ENCODE assay signal across 9 cellular contexts in the genomic region with DNA sequence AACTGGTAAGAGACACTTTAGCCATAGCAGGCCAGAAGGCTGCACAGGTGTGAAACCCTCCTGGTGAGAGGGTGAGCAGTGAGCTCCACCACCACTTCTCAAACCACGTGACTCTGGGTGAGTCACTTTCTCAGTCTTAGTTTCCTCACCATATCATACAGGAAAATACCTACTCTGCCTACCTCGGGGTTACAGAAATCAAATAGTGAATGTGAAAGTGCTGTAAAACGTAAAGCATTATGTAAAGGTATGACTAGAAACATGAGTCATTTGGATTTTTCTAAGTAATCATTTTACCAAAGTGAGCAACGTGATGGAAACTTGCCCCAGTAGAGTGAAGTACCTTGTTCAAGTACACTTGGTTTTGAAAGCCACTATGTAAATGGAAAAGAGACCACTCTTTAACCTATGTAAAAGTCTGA. TPM values are rescaled to one million over a fixed set of nuclear protein-coding genes. Genes with fewer than 3 reads are reported as not detected.
DNase-seq lines count a peak whose midpoint lies in the region; ATAC-seq and TF ChIP-seq lines count a peak whose summit lies in the region.
"Had no signal": no experiment of that assay in that cellular context is flagged by ENCODE, and none has a peak within 500 bp of the region (broad histone marks: within the 10 kb centered on the region; RNA-seq: fewer than 3 reads in every experiment).

No MANE protein-coding gene starts in this region.

- no peak overlapping the region for H3K4me3 ChIP-seq in Panc1 (ENCODE audit: low read depth in 2 of 2, low read length in 2 of 2)
- H3K4me3 ChIP-seq in mesendoderm (ENCODE audit: low read length): no peak overlapping the region
- H3K4me3 ChIP-seq in tibial artery: no peak overlapping the region

- H3K79me2 ChIP-seq in mesendoderm (ENCODE audit: control insufficient read depth, insufficient read depth, low read length): peaks cover 54% of the 10 kb centered on the region

- TF ChIP-seq CTCF in Panc1 (IDR thresholded peaks at IDR 0.05): no peak
- TF ChIP-seq CTCF in tibial artery (IDR thresholded peaks at IDR 0.05): no peak

- H3K4me1 Mint-ChIP-seq in activated naive CD4-positive, alpha-beta T cell treated with anti-CD3 and anti-CD28 coated beads, Interleukin-2, amount 50 U/mL, for 24 hours: peaks cover 89% of the 10 kb centered on the region

- H2BK5ac ChIP-seq in mesendoderm (ENCODE audit: low read length): no peak overlapping the region

- H2AK5ac ChIP-seq in mesendoderm (ENCODE audit: low read length): no peak overlapping the region

- no peak overlapping the region for H3K4ac ChIP-seq in mesendoderm (ENCODE audit: low read depth, low read length)

- no TSS peak for BruUV-seq in Panc1 (replicated peaks; lab: Mats Ljungman, UMichigan)

- intact Hi-C loops in Panc1 (cut with micrococcal nuclease; ENCODE audit: unreplicated experiment): loop anchor here (5.0 kb wide), 1 partner anchor 36 kb away; no protein-coding TSS in a partner anchor
- intact Hi-C loops in tibial artery (cut with DNase I; ENCODE audit: low total_unique reads): loop anchor here (5.0 kb wide), 1 partner anchor 664 kb away; no protein-coding TSS in a partner anchor

- POLR2A ChIA-PET in Panc1 (lab: Charles Lee): interaction anchor here (1.2 kb wide), 1 partner anchor 38 kb away, joined by 3 read pairs; no protein-coding TSS in a partner anchor

- H2BK120ac ChIP-seq in mesendoderm (ENCODE audit: low read depth, low read length): no peak overlapping the region

- no peak overlapping the region for H3K56ac ChIP-seq in mesendoderm (ENCODE audit: low read length)

- no peaks in the 10 kb centered on the region for H3K27me3 Mint-ChIP-seq in activated naive CD4-positive, alpha-beta T cell treated with anti-CD3 and anti-CD28 coated beads, Interleukin-2, amount 50 U/mL, for 24 hours

- no CpG with 5 or more reads among the region's 4 CpGs for WGBS in mesendoderm (ENCODE audit: extremely low coverage, insufficient coverage, low lambda C conversion rate)

- H3K27ac Mint-ChIP-seq in activated naive CD4-positive, alpha-beta T cell treated with anti-CD3 and anti-CD28 coated beads, Interleukin-2, amount 50 U/mL, for 24 hours: peak overlapping the region; percentile 86

- H3K9me3 ChIP-seq in Panc1 (ENCODE audit: control insufficient read depth, insufficient read depth, low read depth, low read length): no peaks in the 10 kb centered on the region
- H3K9me3 ChIP-seq in tibial artery: peaks cover 0 to 4% (median 0%) of the 10 kb centered on the region in 3 donors

- H3K27me3 ChIP-seq in Panc1 (ENCODE audit: control insufficient read depth, insufficient read depth, low read length): no peaks in the 10 kb centered on the region
- no peaks in the 10 kb centered on the region for H3K27me3 ChIP-seq in mesendoderm (ENCODE audit: insufficient read depth, low read length, poor library complexity)
- no peaks in the 10 kb centered on the region for H3K27me3 ChIP-seq in tibial artery

- H2BK15ac ChIP-seq in mesendoderm (replicated peaks; ENCODE audit: low read depth): no peak overlapping the region

- H3K18ac ChIP-seq in mesendoderm (ENCODE audit: low read length): no peak overlapping the region

- no peak overlapping the region for H3K23ac ChIP-seq in mesendoderm (ENCODE audit: low read length)

- no peak overlapping the region for H4K5ac ChIP-seq in mesendoderm (ENCODE audit: low read length)

- peak; percentile 64 for DNase-seq in Panc1 (ENCODE audit: low read depth, low spot score)
- DNase-seq in mesendoderm: peak; percentile 45
- no peak for DNase-seq in tibial artery
- no peak for DNase-seq in NCI-H1694 (lab: John Stamatoyannopoulos, UW)
- DNase-seq in HCEC 1CT: no peak

- CTCF ChIA-PET in Panc1 (lab: Charles Lee): no interaction called here

- H3K4me2 ChIP-seq in mesendoderm (ENCODE audit: low read length): no peak overlapping the region

- H3K9ac ChIP-seq in mesendoderm (ENCODE audit: low read length): no peak overlapping the region
- H3K9ac ChIP-seq: parathyroid adenoma had no signal

- H3K36me3 ChIP-seq in Panc1 (ENCODE audit: control insufficient read depth, insufficient read depth, low read length) (no peaks in the 10 kb centered on the region), mesendoderm (ENCODE audit: control insufficient read depth, insufficient read depth, low read length) (no peaks in the 10 kb centered on the region), tibial artery (no peaks in the 10 kb centered on the region)

- H3K36me3 Mint-ChIP-seq in activated naive CD4-positive, alpha-beta T cell treated with anti-CD3 and anti-CD28 coated beads, Interleukin-2, amount 50 U/mL, for 24 hours: peaks cover 16% of the 10 kb centered on the region

- peak overlapping the region; percentile 86 for H3K27ac ChIP-seq in Panc1 (ENCODE audit: low read length)
- no peak overlapping the region for H3K27ac ChIP-seq in mesendoderm (ENCODE audit: low read depth, low read length)
- H3K27ac ChIP-seq in tibial artery: peak overlapping the region; percentile 8 to 29
- H3K27ac ChIP-seq: parathyroid adenoma had no signal

- H3K4me1 ChIP-seq in Panc1 (ENCODE audit: control insufficient read depth, insufficient read depth, low read length): peaks cover 93% of the 10 kb centered on the region
- H3K4me1 ChIP-seq in mesendoderm (ENCODE audit: control insufficient read depth, low read depth, low read length): no peaks in the 10 kb centered on the region
- peaks cover 0 to 94% (median 15%) of the 10 kb centered on the region in 4 donors for H3K4me1 ChIP-seq in tibial artery
- H3K4me1 ChIP-seq: parathyroid adenoma had no signal

- in situ Hi-C loops in Panc1 (cut with HindIII; ENCODE audit: low pct_unique_long_range_greater_than_20kb, low sequenced_read_pairs): no loop called here

- no peak overlapping the region for H4K8ac ChIP-seq in mesendoderm (ENCODE audit: low read depth, low read length)

- peak overlapping the region; percentile 62 for H3K4me3 Mint-ChIP-seq in activated naive CD4-positive, alpha-beta T cell treated with anti-CD3 and anti-CD28 coated beads, Interleukin-2, amount 50 U/mL, for 24 hours

- peaks cover 15% of the 10 kb centered on the region for H3K79me1 ChIP-seq in mesendoderm (ENCODE audit: low read length)

- H3K9me3 Mint-ChIP-seq in activated naive CD4-positive, alpha-beta T cell treated with anti-CD3 and anti-CD28 coated beads, Interleukin-2, amount 50 U/mL, for 24 hours: peaks cover 6% of the 10 kb centered on the region

- peak; percentile 87 for ATAC-seq in GM18499 (IDR thresholded peaks at IDR 0.05; ENCODE audit: insufficient read depth, unreplicated experiment)
- peak; percentile 92 for ATAC-seq in HG02642 (IDR thresholded peaks at IDR 0.05; ENCODE audit: poor library complexity, unreplicated experiment)
- ATAC-seq in Panc1: peak; percentile 66

RNA-seq across cellular contexts. Expression of a gene that starts 40.4 kb away (rescaled TPM):
- 82.0 TPM for total RNA-seq in Panc1 (2021; ENCODE audit: unreplicated experiment)
- polyA plus RNA-seq in Panc1 (2012; ENCODE audit: insufficient read length): 36.1 TPM
- 18.1 TPM for polyA plus RNA-seq in mesendoderm (2013, experiment 1 of 2)
- polyA plus RNA-seq in mesendoderm (2013, experiment 2 of 2): 18.5 TPM

Comparison
In these comparisons a context has a peak if more than half of its experiments do, and no peak if none do; other contexts are left out.
1. DNase-seq: peak in Panc1 (single experiment) and mesendoderm (single experiment); none in tibial artery (0 of 2), NCI-H1694 (single experiment) and HCEC 1CT (single experiment).
2. Peak in every context shown above with its lines, with median percentiles within 50 percentile points of each other: ATAC-seq.